In the genomic region with DNA sequence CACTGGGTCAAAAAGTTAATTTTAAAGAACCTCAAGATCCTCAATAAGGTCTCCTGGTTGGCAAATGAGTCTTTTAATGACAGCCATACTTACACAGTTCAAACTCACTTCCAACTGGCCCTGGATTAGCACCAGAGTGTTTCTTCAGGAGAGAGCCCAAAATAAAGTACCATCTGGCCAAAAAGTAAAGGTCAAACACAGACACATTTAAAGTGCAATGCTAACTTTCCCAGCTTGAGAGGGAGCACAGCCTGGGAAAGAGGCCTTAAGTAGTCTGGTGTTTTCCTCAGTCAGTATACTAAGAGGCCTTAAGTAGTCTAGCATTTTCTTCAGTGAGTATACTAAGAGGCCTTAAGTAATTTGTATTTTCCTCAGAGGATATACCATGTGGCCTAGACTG, we compare ENCODE assay signal across 24 cellular contexts. TPM values are rescaled to one million over a fixed set of nuclear protein-coding genes. Genes with fewer than 3 reads are reported as not detected.
A peak's percentile ranks its signal among the peaks of the same experiment; 100 is the strongest.
DNase-seq lines count a peak whose midpoint lies in the region; ATAC-seq and TF ChIP-seq lines count a peak whose summit lies in the region.
"Had no signal": no experiment of that assay in that cellular context is flagged by ENCODE, and none has a peak within 500 bp of the region (broad histone marks: within the 10 kb centered on the region; RNA-seq: fewer than 3 reads in every experiment).

No MANE protein-coding gene starts in this region.

- H2AFZ ChIP-seq in GM23248, result no peak overlapping the region

- H3K79me2 ChIP-seq in GM23248 (ENCODE audit: insufficient read depth), result no peaks in the 10 kb centered on the region

- H3K4me3 ChIP-seq in left lung, result no peak overlapping the region
- no peak overlapping the region for H3K4me3 ChIP-seq in skeletal muscle satellite cell (ENCODE audit: low read length)
- no peak overlapping the region for H3K4me3 ChIP-seq in GM23248
- H3K4me3 ChIP-seq: prostate gland had no signal

- intact Hi-C loops in dendritic cell treated with granulocyte-macrophage colony-stimulating factor and Interleukin-4, amounts not matched to agents 40 ng/mL and 50 ng/mL, for 4 days (cut with micrococcal nuclease), result no loop called here
- intact Hi-C loops in left lung (cut with DNase I), result no loop called here

- peaks cover 14% of the 10 kb centered on the region for H3K36me3 Mint-ChIP-seq in dendritic cell treated with granulocyte-macrophage colony-stimulating factor and Interleukin-4, amounts not matched to agents 40 ng/mL and 50 ng/mL, for 4 days (ENCODE audit: low read depth)

- H4K20me1 ChIP-seq in GM23248 (ENCODE audit: insufficient read depth), result no peaks in the 10 kb centered on the region

- H3K9me3 ChIP-seq in left lung, result no peaks in the 10 kb centered on the region
- no peaks in the 10 kb centered on the region for H3K9me3 ChIP-seq in skeletal muscle satellite cell (replicated peaks; ENCODE audit: low read length)
- H3K9me3 ChIP-seq in GM23248 (ENCODE audit: low read depth), result no peaks in the 10 kb centered on the region
- H3K9me3 ChIP-seq: prostate gland had no signal

- H3K9ac ChIP-seq in skeletal muscle satellite cell (ENCODE audit: low read depth, low read length), result peak overlapping the region; percentile 47
- H3K9ac ChIP-seq in GM23248, result no peak overlapping the region

- H3K9me2 ChIP-seq in GM23248 (ENCODE audit: insufficient read depth), result no peaks in the 10 kb centered on the region

- H3K27ac ChIP-seq in left lung (peak overlapping the region; percentile 61 to 80), foreskin keratinocyte (no peak overlapping the region), GM23248 (no peak overlapping the region)
- H3K27ac ChIP-seq: prostate gland had no signal

- TF ChIP-seq CTCF in left lung (IDR thresholded peaks at IDR 0.05) (no peak), foreskin keratinocyte (conservative IDR thresholded peaks at IDR 0.05) (no peak)

- H3K27me3 ChIP-seq in left lung (no peaks in the 10 kb centered on the region), skeletal muscle satellite cell (ENCODE audit: control insufficient read depth, insufficient read depth, low read length) (no peaks in the 10 kb centered on the region), foreskin keratinocyte (no peaks in the 10 kb centered on the region), GM23248 (replicated peaks; ENCODE audit: insufficient read depth) (no peaks in the 10 kb centered on the region)

- H3K4me1 ChIP-seq in left lung (peaks cover 16 to 77% of the 10 kb centered on the region in 2 donors), skeletal muscle satellite cell (ENCODE audit: control insufficient read depth, insufficient read depth, low read length) (peaks cover 43% of the 10 kb centered on the region), foreskin keratinocyte (no peaks in the 10 kb centered on the region), GM23248 (ENCODE audit: insufficient read depth) (0 out of 2 replicates have a peak, but pooled peaks cover 6% of the 10 kb centered on the region)
- H3K4me1 ChIP-seq: prostate gland had no signal

- peaks cover 81% of the 10 kb centered on the region for H3K4me1 Mint-ChIP-seq in dendritic cell treated with granulocyte-macrophage colony-stimulating factor and Interleukin-4, amounts not matched to agents 40 ng/mL and 50 ng/mL, for 4 days (ENCODE audit: low read depth)
- H3K4me1 Mint-ChIP-seq: activated CD4-positive, alpha-beta T cell treated with anti-CD3 and anti-CD28 coated beads, Interleukin-2, amount 10 ng/mL, durations not matched to agents 24 days and 14 days; activated naive CD8-positive, alpha-beta T cell treated with anti-CD3 and anti-CD28 coated beads for 36 hours; activated T-helper 17 cell treated with anti-CD3 and anti-CD28 coated beads, Interleukin-2, amount 50 U/mL, for 72 hours; neural crest cell had no signal

- H3K9me3 Mint-ChIP-seq in dendritic cell treated with granulocyte-macrophage colony-stimulating factor and Interleukin-4, amounts not matched to agents 40 ng/mL and 50 ng/mL, for 4 days, result no peaks in the 10 kb centered on the region
- H3K9me3 Mint-ChIP-seq: activated CD4-positive, alpha-beta T cell treated with anti-CD3 and anti-CD28 coated beads, Interleukin-2, amount 10 ng/mL, durations not matched to agents 24 days and 14 days; activated T-helper 17 cell treated with anti-CD3 and anti-CD28 coated beads, Interleukin-2, amount 50 U/mL, for 72 hours; brain; HFFc6; neural crest cell; T-helper 1 cell treated with Interleukin-12 subunit alpha and Interleukin-12 subunit beta and Interleukin-4 antibody, amounts not matched to agents 30 μg/mL and 1 μg/mL, for 36 hours had no signal

- peak overlapping the region; percentile 97 for H3K27ac Mint-ChIP-seq in dendritic cell treated with granulocyte-macrophage colony-stimulating factor and Interleukin-4, amounts not matched to agents 40 ng/mL and 50 ng/mL, for 4 days
- H3K27ac Mint-ChIP-seq: activated CD4-positive, alpha-beta T cell treated with anti-CD3 and anti-CD28 coated beads, Interleukin-2, amount 10 ng/mL, durations not matched to agents 24 days and 14 days; activated naive CD8-positive, alpha-beta T cell treated with anti-CD3 and anti-CD28 coated beads for 36 hours; activated T-helper 17 cell treated with anti-CD3 and anti-CD28 coated beads, Interleukin-2, amount 50 U/mL, for 72 hours; HFFc6; T-helper 1 cell treated with Interleukin-12 subunit alpha and Interleukin-12 subunit beta and Interleukin-4 antibody, amounts not matched to agents 30 μg/mL and 1 μg/mL, for 36 hours had no signal

- in situ Hi-C loops in GM23248 (cut with MboI), result no loop called here

- H3K4me2 ChIP-seq in skeletal muscle satellite cell (ENCODE audit: low read length) (no peak overlapping the region), GM23248 (ENCODE audit: unreplicated experiment) (no peak overlapping the region)

- ATAC-seq in left lung (peak; percentile 71), foreskin keratinocyte (no peak)
- ATAC-seq: activated T-helper 17 cell treated with anti-CD3 and anti-CD28 coated beads, Interleukin-2, amount 50 U/mL, for 72 hours had no signal

- H3F3A ChIP-seq in GM23248 (ENCODE audit: insufficient read depth), result peaks cover 14% of the 10 kb centered on the region; the same call in 1 of the 2 replicates

- peaks cover 0 to 4% of the 10 kb centered on the region in 2 donors for H3K36me3 ChIP-seq in left lung
- peaks cover 19% of the 10 kb centered on the region for H3K36me3 ChIP-seq in skeletal muscle satellite cell (ENCODE audit: insufficient read depth, low read length)
- peaks cover 15% of the 10 kb centered on the region; the same call in 1 of the 2 replicates for H3K36me3 ChIP-seq in GM23248 (ENCODE audit: low read depth)
- H3K36me3 ChIP-seq: prostate gland had no signal

- H3K4me3 Mint-ChIP-seq in dendritic cell treated with granulocyte-macrophage colony-stimulating factor and Interleukin-4, amounts not matched to agents 40 ng/mL and 50 ng/mL, for 4 days, result no peak overlapping the region
- H3K4me3 Mint-ChIP-seq: activated CD4-positive, alpha-beta T cell treated with anti-CD3 and anti-CD28 coated beads, Interleukin-2, amount 10 ng/mL, durations not matched to agents 24 days and 14 days; activated naive CD8-positive, alpha-beta T cell treated with anti-CD3 and anti-CD28 coated beads for 36 hours; activated T-helper 17 cell treated with anti-CD3 and anti-CD28 coated beads, Interleukin-2, amount 50 U/mL, for 72 hours; brain; HFFc6; neural crest cell; T-helper 1 cell treated with Interleukin-12 subunit alpha and Interleukin-12 subunit beta and Interleukin-4 antibody, amounts not matched to agents 30 μg/mL and 1 μg/mL, for 36 hours had no signal

- DNase-seq in DMS 273 treated with DMSO at 0.1 percent for 48 hours (lab: John Stamatoyannopoulos, UW), result peak; percentile 59
- DNase-seq in left lung, result no peak
- DNase-seq in foreskin keratinocyte, result no peak
- DNase-seq in Kasumi-1 (lab: John Stamatoyannopoulos, UW), result no peak
- no peak for DNase-seq in GM23248
- DNase-seq in stimulated activated CD8-positive, alpha-beta memory T cell treated with anti-CD3 and anti-CD28 coated beads, Interleukin-4, amount 100 ng/mL, for 48 hours, result no peak
- DNase-seq: activated CD4-positive, alpha-beta T cell treated with anti-CD3 and anti-CD28 coated beads, Interleukin-2, amount 10 ng/mL, durations not matched to agents 24 days and 14 days; activated naive CD8-positive, alpha-beta T cell treated with anti-CD3 and anti-CD28 coated beads for 36 hours; C1 segment of cervical spinal cord; dermis blood vessel endothelial cell; foreskin melanocyte; HFFc6; kidney; midbrain; NCI-H748 treated with DMSO at 0.1 percent for 48 hours; SHP77; substantia nigra had no signal

- H3K27me3 Mint-ChIP-seq in dendritic cell treated with granulocyte-macrophage colony-stimulating factor and Interleukin-4, amounts not matched to agents 40 ng/mL and 50 ng/mL, for 4 days, result no peaks in the 10 kb centered on the region
- H3K27me3 Mint-ChIP-seq: activated CD4-positive, alpha-beta T cell treated with anti-CD3 and anti-CD28 coated beads, Interleukin-2, amount 10 ng/mL, durations not matched to agents 24 days and 14 days; activated naive CD8-positive, alpha-beta T cell treated with anti-CD3 and anti-CD28 coated beads for 36 hours; activated T-helper 17 cell treated with anti-CD3 and anti-CD28 coated beads, Interleukin-2, amount 50 U/mL, for 72 hours; brain had no signal

RNA-seq across cellular contexts. Expression of a gene that starts 46.6 kb away (rescaled TPM):
- total RNA-seq in left lung (10 to 100 TPM; 39.0 to 45.0 TPM), foreskin keratinocyte (5.1 and 5.3 TPM in 2 replicates)
- 5.5 and 9.4 TPM in 2 replicates for total RNA-seq in skeletal muscle satellite cell (2012; rRNA removed)
- polyA plus RNA-seq in foreskin keratinocyte (1.6 and 1.7 TPM in 2 replicates), GM23248 (2016; fragmentation: Nextera tagmentation; extraction: Ambion mirVana) (9.9 and 13.7 TPM in 2 replicates)
- total RNA-seq in GM23248 (2014; rRNA removed; shearing (Covaris generic)), result 5.7 and 5.8 TPM in 2 replicates

Comparison
In these comparisons a context has a peak if more than half of its experiments do, and no peak if none do; other contexts are left out.
1. H3K27ac ChIP-seq: peak in left lung (2 of 2); none in foreskin keratinocyte (single experiment) and GM23248 (single experiment).